In the genomic region with DNA sequence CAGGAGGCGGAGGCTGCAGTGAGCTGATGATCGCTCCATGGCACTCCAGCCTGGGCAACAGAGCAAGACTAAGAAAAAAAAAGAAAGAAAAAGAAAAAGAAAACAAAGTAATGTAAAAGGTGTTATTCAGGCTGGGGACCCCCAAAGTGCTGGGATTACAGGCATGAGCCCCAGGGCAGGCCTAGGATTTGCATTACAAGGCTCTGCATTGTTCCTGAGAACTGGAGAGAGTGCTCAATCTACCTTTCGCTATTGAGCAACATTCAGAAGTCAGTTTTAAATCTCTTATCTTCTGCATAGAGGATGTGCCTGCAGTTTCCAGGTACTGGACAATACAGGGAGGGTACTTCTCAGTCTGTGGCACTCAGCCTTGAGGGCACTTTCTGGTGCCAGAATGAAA, we compare ENCODE assay signal across 2 cellular contexts. TPM values are rescaled to one million over a fixed set of nuclear protein-coding genes. Genes with fewer than 3 reads are reported as not detected.
"Had no signal": no experiment of that assay in that cellular context is flagged by ENCODE, and none has a peak within 500 bp of the region (broad histone marks: within the 10 kb centered on the region; RNA-seq: fewer than 3 reads in every experiment).

No MANE protein-coding gene starts in this region.

RNA-seq across cellular contexts. Expression of a gene that starts 34.5 kb away (rescaled TPM):
- total RNA-seq: G401, GM12878 had no signal
- polyA plus RNA-seq: GM12878 had no signal
